ENCODE assay signal across 10 cellular contexts in genomic region chr11:22521226-22521625, GRCh38.
DNase-seq lines count a peak whose midpoint lies in the region; ATAC-seq, FAIRE-seq and TF ChIP-seq lines count a peak whose summit lies in the region.
"Had no signal": no experiment of that assay in that cellular context is flagged by ENCODE, and none has a peak within 500 bp of the region (broad histone marks: within the 10 kb centered on the region; RNA-seq: fewer than 3 reads in every experiment).

No MANE protein-coding gene starts in this region.

- intact Hi-C loops in left colon (cut with DNase I, micrococcal nuclease), result no loop called here

- no peak overlapping the region for H3K4me3 ChIP-seq in kidney epithelial cell (ENCODE audit: low read depth, low read length)

- H3K36me3 ChIP-seq in kidney epithelial cell (ENCODE audit: control insufficient read depth, insufficient read depth, low read length), result no peaks in the 10 kb centered on the region

- peak; percentile 47 for DNase-seq in RCC 7860 (ENCODE audit: low spot score)
- DNase-seq in kidney epithelial cell (ENCODE audit: low read depth), result peak; percentile 71
- DNase-seq in medulla oblongata (ENCODE audit: extremely low spot score), result no peak
- DNase-seq in C1 segment of cervical spinal cord (lab: John Stamatoyannopoulos, UW), result no peak
- no peak for DNase-seq in NCI-H1694 treated with DMSO at 0.1 percent for 48 hours (lab: John Stamatoyannopoulos, UW)
- no peak for DNase-seq in left colon
- DNase-seq: activated CD4-positive, alpha-beta T cell treated with anti-CD3 and anti-CD28 coated beads for 4 hours; NCI-H526 had no signal

- ATAC-seq in GM18520 (IDR thresholded peaks at IDR 0.05; ENCODE audit: unreplicated experiment), result peak; percentile 46
- peak; percentile 75 for ATAC-seq in HG02852 (IDR thresholded peaks at IDR 0.05; ENCODE audit: unreplicated experiment)
- no peak for ATAC-seq in left colon

- no peaks in the 10 kb centered on the region for H3K27me3 ChIP-seq in kidney epithelial cell (ENCODE audit: control insufficient read depth, insufficient read depth, low read length)

- FAIRE-seq in RCC 7860 (lab: Jason Lieb, UNC), result no peak

- TF ChIP-seq CTCF in kidney epithelial cell (IDR thresholded peaks at IDR 0.05; ENCODE audit: insufficient read depth, low read length, poor library complexity, severe bottlenecking), result no peak

Comparison
In these comparisons a context has a peak if more than half of its experiments do, and no peak if none do; other contexts are left out.
1. DNase-seq: peak in RCC 7860 (single experiment) and kidney epithelial cell (single experiment); none in medulla oblongata (single experiment), C1 segment of cervical spinal cord (0 of 14), NCI-H1694 treated with DMSO at 0.1 percent for 48 hours (single experiment) and left colon (0 of 2).